In the genomic region with DNA sequence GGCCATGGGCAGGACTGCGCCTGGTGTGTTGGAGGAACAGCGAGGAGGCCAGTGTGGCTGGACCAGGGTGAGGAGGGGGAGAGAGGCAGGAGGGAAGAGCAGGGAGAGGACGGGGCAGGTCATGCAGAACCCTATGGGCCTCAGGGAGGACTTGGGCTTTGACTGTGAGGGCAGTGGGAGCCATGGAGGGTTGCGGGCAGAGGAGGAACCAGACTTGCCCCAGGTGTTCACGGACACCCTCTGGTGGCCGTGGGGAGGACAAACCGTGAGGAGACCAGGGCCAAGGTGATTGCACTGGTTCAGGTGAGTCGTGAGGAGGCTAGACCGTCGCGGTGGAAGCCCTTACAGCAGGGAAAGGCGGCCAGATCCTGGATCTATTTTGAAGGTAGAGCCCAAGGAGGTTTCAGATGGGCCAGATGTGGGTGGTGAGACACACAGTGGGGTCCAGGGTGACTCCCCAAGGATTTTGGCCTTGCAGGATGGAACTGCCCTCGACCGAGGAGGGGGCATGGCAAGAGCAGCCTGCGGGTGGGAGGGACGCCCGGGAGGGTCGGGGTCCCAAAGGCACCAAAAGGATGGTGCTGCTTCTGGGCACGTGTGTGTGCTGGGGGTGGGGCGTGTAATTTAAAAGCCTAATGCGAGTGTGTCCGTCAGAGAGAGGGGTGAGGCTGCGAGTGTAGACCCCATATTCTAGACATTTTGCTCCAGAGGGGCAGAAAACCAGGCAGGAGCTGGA, we compare ENCODE assay signal across 1 cellular context.
TF ChIP-seq lines count a peak whose summit lies in the region.

No MANE protein-coding gene starts in this region.

TF ChIP-seq in IMR-90, 13 proteins besides CTCF, POLR2A, EP300 and RAD21:
- TF ChIP-seq RFX5 (IDR thresholded peaks at IDR 0.05; ENCODE audit: low read depth, low read length) (no peak), USF2 (IDR thresholded peaks at IDR 0.05; ENCODE audit: low read depth, low read length) (no peak), SMC3 (IDR thresholded peaks at IDR 0.05; ENCODE audit: low read depth, low read length) (no peak), BHLHE40 (IDR thresholded peaks at IDR 0.05; ENCODE audit: low read depth, low read length) (no peak), RCOR1 (IDR thresholded peaks at IDR 0.05; ENCODE audit: insufficient replicate concordance, low read length) (no peak), NFE2L2 (IDR thresholded peaks at IDR 0.05; ENCODE audit: low read depth, low read length) (no peak), FOS (IDR thresholded peaks at IDR 0.05; ENCODE audit: low read depth, low read length) (no peak), MAZ (IDR thresholded peaks at IDR 0.05; ENCODE audit: borderline replicate concordance, low read depth, low read length) (no peak), CEBPB (IDR thresholded peaks at IDR 0.05; ENCODE audit: low read depth, low read length) (no peak), CHD1 (IDR thresholded peaks at IDR 0.05; ENCODE audit: low read depth, low read length) (no peak), MAFK (IDR thresholded peaks at IDR 0.05; ENCODE audit: low read depth, low read length) (no peak), MXI1 (IDR thresholded peaks at IDR 0.05; ENCODE audit: borderline replicate concordance, low read depth, low read length) (no peak)
- TF ChIP-seq, protein P1, sequence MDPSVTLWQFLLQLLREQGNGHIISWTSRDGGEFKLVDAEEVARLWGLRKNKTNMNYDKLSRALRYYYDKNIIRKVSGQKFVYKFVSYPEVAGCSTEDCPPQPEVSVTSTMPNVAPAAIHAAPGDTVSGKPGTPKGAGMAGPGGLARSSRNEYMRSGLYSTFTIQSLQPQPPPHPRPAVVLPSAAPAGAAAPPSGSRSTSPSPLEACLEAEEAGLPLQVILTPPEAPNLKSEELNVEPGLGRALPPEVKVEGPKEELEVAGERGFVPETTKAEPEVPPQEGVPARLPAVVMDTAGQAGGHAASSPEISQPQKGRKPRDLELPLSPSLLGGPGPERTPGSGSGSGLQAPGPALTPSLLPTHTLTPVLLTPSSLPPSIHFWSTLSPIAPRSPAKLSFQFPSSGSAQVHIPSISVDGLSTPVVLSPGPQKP (IDR thresholded peaks at IDR 0.05; ENCODE audit: borderline replicate concordance, low read depth, low read length) = no peak
